7 cellular contexts compared by ENCODE assay signal in genomic region chr12:124655317-124656213, GRCh38.
A peak's percentile ranks its signal among the peaks of the same experiment; 100 is the strongest.
DNase-seq lines count a peak whose midpoint lies in the region; ATAC-seq and TF ChIP-seq lines count a peak whose summit lies in the region.

No MANE protein-coding gene starts in this region.

- TF ChIP-seq CTCF in ovary (IDR thresholded peaks at IDR 0.05) (no peak), PC-3 (conservative IDR thresholded peaks at IDR 0.05; ENCODE audit: low read depth, low read length) (no peak)

- TF ChIP-seq POLR2A in ovary (IDR thresholded peaks at IDR 0.05) = peak; percentile 42

- H3K9ac ChIP-seq in SK-N-MC (ENCODE audit: insufficient read length) = peak overlapping the region; percentile 39
- no peak overlapping the region for H3K9ac ChIP-seq in PC-3 (ENCODE audit: low read length)

- no peak overlapping the region for H2AFZ ChIP-seq in PC-3 (ENCODE audit: low read length)

- H3K27me3 ChIP-seq in ovary (no peaks in the 10 kb centered on the region), PC-3 (ENCODE audit: low read length) (no peaks in the 10 kb centered on the region)

- peak overlapping the region; percentile 67; the same call in 1 of the 2 replicates for H3K27ac ChIP-seq in SK-N-MC
- peak overlapping the region in 1 of 2 donors; percentile 83 for H3K27ac ChIP-seq in ovary
- no peak overlapping the region for H3K27ac ChIP-seq in PC-3 (ENCODE audit: low read length)

- BruUV-seq in PC-3 (replicated peaks; lab: Mats Ljungman, UMichigan) = no TSS peak

- H3K79me2 ChIP-seq in PC-3 (ENCODE audit: low read length) = no peaks in the 10 kb centered on the region

- ATAC-seq in HG03175 (IDR thresholded peaks at IDR 0.05; ENCODE audit: unreplicated experiment) = no peak
- no peak for ATAC-seq in GM18873 (IDR thresholded peaks at IDR 0.05; ENCODE audit: low FRiP score, unreplicated experiment)
- ATAC-seq in PC-3 = no peak

- H3K4me1 ChIP-seq in ovary (ENCODE audit: insufficient read depth) (peaks cover 15% of the 10 kb centered on the region), PC-3 (ENCODE audit: insufficient read depth, low read length) (no peaks in the 10 kb centered on the region)

- WGBS in ovary, 3 donors = 1 to 5% (median 2%) methylated on average over 25 to 27 of the region's 27 CpGs

- no peaks in the 10 kb centered on the region for H4K20me1 ChIP-seq in PC-3 (ENCODE audit: low read length)

- H3F3A ChIP-seq in PC-3 (ENCODE audit: low read length, unreplicated experiment) = no peaks in the 10 kb centered on the region

- POLR2A ChIA-PET in PC-3 (lab: Charles Lee; ENCODE audit: unreplicated experiment) = no interaction called here

- peak; percentile 62 for DNase-seq in HT1080 (ENCODE audit: low read depth)
- no peak for DNase-seq in SK-N-MC (ENCODE audit: low read depth, low spot score)
- peak; percentile 29 for DNase-seq in glomerular endothelial cell (ENCODE audit: extremely low read depth, low read depth, low spot score)
- peak; percentile 90 to 95 (median 91) for DNase-seq in ovary
- DNase-seq in PC-3 = no peak

- CTCF ChIA-PET in PC-3 (lab: Charles Lee) = no interaction called here

- intact Hi-C loops in ovary (cut with DNase I) = loop anchor here in 1 of 4 donors (5.0 kb wide), 1 partner anchor 33 kb away; no protein-coding TSS in a partner anchor
- intact Hi-C loops in PC-3 (cut with micrococcal nuclease) = no loop called here

- peak overlapping the region; percentile 17; the same call in 1 of the 2 replicates for H3K4me3 ChIP-seq in SK-N-MC
- peak overlapping the region; percentile 23 for H3K4me3 ChIP-seq in ovary
- H3K4me3 ChIP-seq in PC-3 (ENCODE audit: low read length) = no peak overlapping the region

- no peak overlapping the region for H3K4me2 ChIP-seq in PC-3 (ENCODE audit: low read length)

- no peaks in the 10 kb centered on the region for H3K9me2 ChIP-seq in PC-3 (replicated peaks; ENCODE audit: low read length)

- TF ChIP-seq EP300 in ovary (IDR thresholded peaks at IDR 0.05) = no peak

- no peaks in the 10 kb centered on the region for H3K36me3 ChIP-seq in SK-N-MC (ENCODE audit: insufficient read depth, low read length)
- no peaks in the 10 kb centered on the region for H3K36me3 ChIP-seq in ovary
- no peaks in the 10 kb centered on the region for H3K36me3 ChIP-seq in PC-3 (ENCODE audit: low read depth, low read length)

- H3K9me3 ChIP-seq in SK-N-MC (ENCODE audit: low read depth, low read length) = no peaks in the 10 kb centered on the region
- no peaks in the 10 kb centered on the region for H3K9me3 ChIP-seq in ovary
- no peaks in the 10 kb centered on the region for H3K9me3 ChIP-seq in PC-3 (ENCODE audit: low read length)

Comparison
In these comparisons a context has a peak if more than half of its experiments do, and no peak if none do; other contexts are left out.
1. DNase-seq: peak in HT1080 (single experiment), glomerular endothelial cell (single experiment) and ovary (5 of 5); none in SK-N-MC (single experiment) and PC-3 (single experiment).